Comparison of ENCODE assay signal across 8 cellular contexts in the genomic region with DNA sequence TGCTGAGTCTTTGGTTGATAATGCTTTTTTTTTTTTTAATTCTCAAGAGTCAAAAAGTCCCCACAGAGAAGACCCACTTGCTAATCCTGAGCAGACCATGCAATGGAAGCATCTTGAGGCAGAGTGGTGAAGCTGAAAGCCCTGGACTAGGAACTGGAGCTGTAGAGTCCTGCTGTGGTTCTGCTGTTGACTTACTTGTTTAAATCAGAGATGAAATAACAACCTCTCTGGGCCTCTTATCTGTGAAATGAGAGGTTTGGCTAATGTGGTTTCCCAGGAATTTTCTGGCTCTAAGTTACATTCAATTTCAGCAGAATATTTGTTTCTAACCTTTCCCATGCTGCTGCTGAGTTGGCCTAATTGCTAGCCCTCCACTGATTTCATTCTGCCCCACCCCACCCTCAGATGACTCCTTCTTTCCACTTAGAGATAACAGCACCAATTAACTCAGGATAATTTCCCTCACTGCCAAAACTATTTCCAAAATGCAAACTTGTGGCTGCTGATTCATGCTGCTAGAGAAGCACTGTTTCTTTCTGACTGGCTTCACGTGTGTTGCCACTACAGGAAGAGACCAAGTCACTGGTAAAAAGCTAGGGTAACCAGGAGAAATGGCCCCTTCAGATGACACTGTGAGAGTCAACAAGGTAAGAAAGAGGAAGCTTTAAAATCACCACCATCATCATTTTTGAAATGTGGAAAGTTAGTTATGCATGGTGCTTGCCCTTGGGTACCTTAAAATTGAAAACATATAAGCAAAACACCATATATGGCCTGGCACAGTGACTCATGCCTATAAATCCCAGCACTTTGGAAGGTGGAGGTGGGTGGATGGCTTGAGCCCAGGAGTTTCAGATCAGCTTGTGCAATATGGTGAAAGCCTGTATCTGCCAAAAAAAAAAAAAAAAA.
DNase-seq lines count a peak whose midpoint lies in the region; ATAC-seq and TF ChIP-seq lines count a peak whose summit lies in the region.

No MANE protein-coding gene starts in this region.

- peaks cover 0 to 3% of the 10 kb centered on the region in 2 donors for H3K9me3 Mint-ChIP-seq in effector memory CD8-positive, alpha-beta T cell

- H3K27me3 ChIP-seq in gastroesophageal sphincter = no peaks in the 10 kb centered on the region

- peaks cover 0 to 11% (median 0%) of the 10 kb centered on the region in 3 donors for H3K4me1 ChIP-seq in gastroesophageal sphincter

- H3K27ac Mint-ChIP-seq in effector memory CD8-positive, alpha-beta T cell = no peak overlapping the region

- H3K36me3 ChIP-seq in gastroesophageal sphincter = no peaks in the 10 kb centered on the region

- peaks cover 0 to 6% of the 10 kb centered on the region in 2 donors for H3K27me3 Mint-ChIP-seq in effector memory CD8-positive, alpha-beta T cell

- no peak for TF ChIP-seq CTCF in gastroesophageal sphincter (IDR thresholded peaks at IDR 0.05)

- H3K9me3 ChIP-seq in gastroesophageal sphincter = no peaks in the 10 kb centered on the region

- H3K4me3 Mint-ChIP-seq in effector memory CD8-positive, alpha-beta T cell = no peak overlapping the region

- H3K4me3 ChIP-seq in gastroesophageal sphincter = no peak overlapping the region

- TF ChIP-seq POLR2A in gastroesophageal sphincter (IDR thresholded peaks at IDR 0.05) = no peak

- DNase-seq in NCI-H1048 (lab: John Stamatoyannopoulos, UW) (peak; percentile 38), cerebellar nuclear complex (lab: John Stamatoyannopoulos, UW) (no peak), Kasumi-1 (lab: John Stamatoyannopoulos, UW) (no peak), T-helper 9 cell (no peak)
- no peak for DNase-seq in effector memory CD8-positive, alpha-beta T cell

- H3K4me1 Mint-ChIP-seq in effector memory CD8-positive, alpha-beta T cell (ENCODE audit: low read depth in 2 of 2) = no peaks in the 10 kb centered on the region

- 10% methylated on average over 1 of the region's 1 CpG; no CpG with 5 or more reads in 1 of the 2 donors for WGBS in gastroesophageal sphincter (ENCODE audit: low coverage in 1 of 2), 2 donors

- peak; percentile 75 for ATAC-seq in GM18498 (IDR thresholded peaks at IDR 0.05; ENCODE audit: unreplicated experiment)
- ATAC-seq in GM21786 (IDR thresholded peaks at IDR 0.05; ENCODE audit: unreplicated experiment) = peak; percentile 71
- ATAC-seq in gastroesophageal sphincter = peak; percentile 64
- no peak for ATAC-seq in effector memory CD8-positive, alpha-beta T cell (replicated peaks)

- H3K36me3 Mint-ChIP-seq in effector memory CD8-positive, alpha-beta T cell (ENCODE audit: insufficient read depth) = no peaks in the 10 kb centered on the region

- H3K27ac ChIP-seq in gastroesophageal sphincter = no peak overlapping the region

- no peak for TF ChIP-seq EP300 in gastroesophageal sphincter (IDR thresholded peaks at IDR 0.05)
